ENCODE assay signal across 23 cellular contexts in the genomic region with DNA sequence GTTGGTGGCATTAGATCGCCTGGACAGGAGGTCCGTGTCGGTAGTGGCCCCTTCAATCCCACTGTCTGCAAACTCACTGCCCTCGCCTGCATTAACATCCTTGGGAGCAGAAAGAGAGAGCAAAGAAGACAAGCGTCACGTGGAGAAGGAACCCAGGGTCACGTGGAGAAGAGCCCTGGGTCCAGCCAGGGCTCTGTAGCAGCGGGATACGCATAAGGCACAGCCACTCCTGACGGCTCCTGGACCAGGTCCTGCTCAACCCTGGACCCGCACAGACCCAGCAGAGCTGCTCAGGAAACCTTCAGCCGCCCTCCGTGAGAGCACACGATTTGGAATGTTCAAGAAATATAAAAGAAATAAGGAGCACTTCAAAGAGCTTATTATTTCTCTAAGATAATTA.
"Had no signal": no experiment of that assay in that cellular context is flagged by ENCODE, and none has a peak within 500 bp of the region (broad histone marks: within the 10 kb centered on the region; RNA-seq: fewer than 3 reads in every experiment).

No MANE protein-coding gene starts in this region.

- H3K27ac ChIP-seq: epithelial cell of prostate, gastrocnemius medialis, lower lobe of right lung, parathyroid adenoma, right lobe of liver, suprapubic skin, transverse colon, vagina had no signal

- H3K9me3 Mint-ChIP-seq: dendritic cell treated with granulocyte-macrophage colony-stimulating factor and Interleukin-4, amounts not matched to agents 40 ng/mL and 50 ng/mL, for 4 days; endodermal cell; natural killer cell; stimulated activated naive CD8-positive, alpha-beta T cell treated with anti-CD3 and anti-CD28 coated beads, Interleukin-15, amount 100 ng/mL, for 72 hours had no signal

- H3K9me3 ChIP-seq: gastrocnemius medialis, lower lobe of right lung, right lobe of liver, suprapubic skin, transverse colon, vagina had no signal

- ATAC-seq: esophagus mucosa; gastrocnemius medialis; left ventricle myocardium superior; lower lobe of right lung; natural killer cell; stimulated activated naive CD8-positive, alpha-beta T cell treated with anti-CD3 and anti-CD28 coated beads, Interleukin-15, amount 100 ng/mL, for 72 hours had no signal

- H3K4me3 ChIP-seq: gastrocnemius medialis, lower lobe of right lung, right lobe of liver, suprapubic skin, transverse colon, vagina had no signal

- H3K9ac ChIP-seq: parathyroid adenoma had no signal

- H3K27me3 Mint-ChIP-seq: dendritic cell treated with granulocyte-macrophage colony-stimulating factor and Interleukin-4, amounts not matched to agents 40 ng/mL and 50 ng/mL, for 4 days; progenitor cell of endocrine pancreas; stimulated activated naive CD8-positive, alpha-beta T cell treated with anti-CD3 and anti-CD28 coated beads, Interleukin-15, amount 100 ng/mL, for 72 hours had no signal

- H3K36me3 ChIP-seq: gastrocnemius medialis, right lobe of liver, transverse colon, vagina had no signal

- H2AFZ ChIP-seq: parathyroid adenoma had no signal

- H3K4me3 Mint-ChIP-seq: dendritic cell treated with granulocyte-macrophage colony-stimulating factor and Interleukin-4, amounts not matched to agents 40 ng/mL and 50 ng/mL, for 4 days; endodermal cell; natural killer cell; stimulated activated naive CD8-positive, alpha-beta T cell treated with anti-CD3 and anti-CD28 coated beads, Interleukin-15, amount 100 ng/mL, for 72 hours had no signal

- H3K4me1 Mint-ChIP-seq: natural killer cell; stimulated activated naive CD8-positive, alpha-beta T cell treated with anti-CD3 and anti-CD28 coated beads, Interleukin-15, amount 100 ng/mL, for 72 hours had no signal

- H3K27me3 ChIP-seq: gastrocnemius medialis, right lobe of liver, suprapubic skin, transverse colon, vagina had no signal

- H3K4me1 ChIP-seq: gastrocnemius medialis, lower lobe of right lung, parathyroid adenoma, right lobe of liver, suprapubic skin, transverse colon, vagina had no signal

- DNase-seq: effector CD8-positive, alpha-beta T cell; endodermal cell; foreskin fibroblast; gastrocnemius medialis; left ventricle myocardium superior; lower lobe of right lung; natural killer cell; right lobe of liver; small intestine; stimulated activated CD4-positive, alpha-beta T cell treated with anti-CD3 and anti-CD28 coated beads, Interleukin-12 subunit alpha, Interleukin-12 subunit beta, amount 100 ng/mL, for 4 hours; stimulated activated CD4-positive, alpha-beta T cell treated with anti-CD3 and anti-CD28 coated beads, Interleukin-1b, Interleukin-23, amount 100 ng/mL, for 48 hours; stimulated activated CD4-positive, alpha-beta T cell treated with anti-CD3 and anti-CD28 coated beads, Interleukin-4, amount 100 ng/mL, for 1 hour; stimulated activated CD8-positive, alpha-beta memory T cell treated with anti-CD3 and anti-CD28 coated beads, Interleukin-4, amount 100 ng/mL, for 48 hours; stimulated activated naive CD4-positive, alpha-beta T cell; stimulated activated naive CD8-positive, alpha-beta T cell treated with anti-CD3 and anti-CD28 coated beads, Interleukin-15, amount 100 ng/mL, for 72 hours; transverse colon had no signal

- H3K79me2 ChIP-seq: parathyroid adenoma had no signal

- H3K27ac Mint-ChIP-seq: dendritic cell treated with granulocyte-macrophage colony-stimulating factor and Interleukin-4, amounts not matched to agents 40 ng/mL and 50 ng/mL, for 4 days; endodermal cell; natural killer cell; progenitor cell of endocrine pancreas; stimulated activated naive CD8-positive, alpha-beta T cell treated with anti-CD3 and anti-CD28 coated beads, Interleukin-15, amount 100 ng/mL, for 72 hours had no signal

- H3K36me3 Mint-ChIP-seq: natural killer cell had no signal
